In the genomic region with DNA sequence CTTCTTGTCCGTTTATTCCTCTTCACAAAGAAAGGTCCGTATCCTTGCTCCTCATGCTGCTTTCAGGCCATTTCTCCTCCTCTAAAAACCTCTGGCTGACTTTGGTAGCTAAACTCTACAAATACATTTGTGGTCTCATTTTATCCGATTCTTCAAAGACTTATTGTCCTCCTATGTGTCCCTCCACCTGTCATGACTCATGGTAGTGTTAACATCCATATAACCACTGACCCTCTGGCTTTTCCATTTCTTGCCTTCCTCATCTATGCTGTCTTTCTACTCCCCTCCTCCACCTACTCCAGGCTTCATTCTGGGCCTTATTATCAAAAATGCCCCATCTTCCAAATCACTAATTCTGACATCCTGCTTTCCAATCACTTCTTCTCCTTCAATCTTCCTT, we compare ENCODE assay signal across 27 cellular contexts. TPM values are rescaled to one million over a fixed set of nuclear protein-coding genes. Genes with fewer than 3 reads are reported as not detected.
"Had no signal": no experiment of that assay in that cellular context is flagged by ENCODE, and none has a peak within 500 bp of the region (broad histone marks: within the 10 kb centered on the region; RNA-seq: fewer than 3 reads in every experiment).

No MANE protein-coding gene starts in this region.

- H3K27ac Mint-ChIP-seq: activated CD4-positive, alpha-beta memory T cell treated with anti-CD3 and anti-CD28 coated beads, Interleukin-2, amount 10 ng/mL, durations not matched to agents 7 days and 5 days; activated CD4-positive, alpha-beta T cell treated with anti-CD3 and anti-CD28 coated beads, Interleukin-2, amount 10 ng/mL, durations not matched to agents 7 days and 5 days; activated naive CD4-positive, alpha-beta T cell treated with anti-CD3 and anti-CD28 coated beads, Interleukin-2, amount 50 U/mL, for 24 hours; activated naive CD8-positive, alpha-beta T cell treated with anti-CD3 and anti-CD28 coated beads, Interleukin-2, amount 50 U/mL, for 24 hours; activated T-helper 17 cell treated with anti-CD3 and anti-CD28 coated beads, Interleukin-2, amount 50 U/mL, for 72 hours; endodermal cell; naive thymus-derived CD8-positive, alpha-beta T cell; progenitor cell of endocrine pancreas; stimulated activated effector memory CD8-positive, alpha-beta T cell treated with anti-CD3 and anti-CD28 coated beads, Interleukin-12 subunit alpha, Interleukin-12 subunit beta, amount 100 ng/mL, for 72 hours; stimulated activated naive CD8-positive, alpha-beta T cell treated with anti-CD3 and anti-CD28 coated beads, Interleukin-15, Interleukin-2, amounts not matched to agents 100 ng/mL and 50 ng/mL, for 24 hours had no signal

- DNase-seq: activated CD4-positive, alpha-beta memory T cell treated with anti-CD3 and anti-CD28 coated beads, Interleukin-2, amount 10 ng/mL, durations not matched to agents 7 days and 5 days; activated CD4-positive, alpha-beta T cell treated with anti-CD3 and anti-CD28 coated beads for 1 hour; activated CD4-positive, alpha-beta T cell treated with anti-CD3 and anti-CD28 coated beads, Interleukin-2, amount 10 ng/mL, durations not matched to agents 7 days and 5 days; activated CD8-positive, alpha-beta memory T cell treated with anti-CD3 and anti-CD28 coated beads, Interleukin-2, amount 50 U/mL, for 48 hours; activated naive CD8-positive, alpha-beta T cell treated with anti-CD3 and anti-CD28 coated beads, Interleukin-2, amount 50 U/mL, for 24 hours; activated T-cell treated with anti-CD3 and anti-CD28 coated beads, Interleukin-2, amount 50 U/mL, for 4 hours; amygdala; caudate nucleus; endodermal cell; foreskin fibroblast; head of caudate nucleus; hippocampal formation; kidney; left colon; mammary epithelial cell; naive thymus-derived CD8-positive, alpha-beta T cell; retina; sigmoid colon; small intestine; stimulated activated CD4-positive, alpha-beta T cell treated with anti-CD3 and anti-CD28 coated beads, Interleukin-4, amount 100 ng/mL, for 24 hours; T-helper 2 cell had no signal

- H3K9me3 Mint-ChIP-seq: activated CD4-positive, alpha-beta memory T cell treated with anti-CD3 and anti-CD28 coated beads, Interleukin-2, amount 10 ng/mL, durations not matched to agents 7 days and 5 days; activated CD4-positive, alpha-beta T cell treated with anti-CD3 and anti-CD28 coated beads, Interleukin-2, amount 10 ng/mL, durations not matched to agents 7 days and 5 days; activated naive CD4-positive, alpha-beta T cell treated with anti-CD3 and anti-CD28 coated beads, Interleukin-2, amount 50 U/mL, for 24 hours; activated naive CD8-positive, alpha-beta T cell treated with anti-CD3 and anti-CD28 coated beads, Interleukin-2, amount 50 U/mL, for 24 hours; activated T-cell treated with anti-CD3 and anti-CD28 coated beads, Interleukin-2, amount 50 U/mL, for 4 hours; activated T-helper 17 cell treated with anti-CD3 and anti-CD28 coated beads, Interleukin-2, amount 50 U/mL, for 72 hours; endodermal cell; stimulated activated naive CD8-positive, alpha-beta T cell treated with anti-CD3 and anti-CD28 coated beads, Interleukin-15, Interleukin-2, amounts not matched to agents 100 ng/mL and 50 ng/mL, for 24 hours had no signal

- ATAC-seq: activated naive CD8-positive, alpha-beta T cell treated with anti-CD3 and anti-CD28 coated beads, Interleukin-2, amount 50 U/mL, for 24 hours; activated T-cell treated with anti-CD3 and anti-CD28 coated beads, Interleukin-2, amount 50 U/mL, for 4 hours; activated T-helper 17 cell treated with anti-CD3 and anti-CD28 coated beads, Interleukin-2, amount 50 U/mL, for 72 hours; esophagus mucosa; left colon; naive thymus-derived CD8-positive, alpha-beta T cell; stimulated activated effector memory CD8-positive, alpha-beta T cell treated with anti-CD3 and anti-CD28 coated beads, Interleukin-12 subunit alpha, Interleukin-12 subunit beta, amount 100 ng/mL, for 72 hours had no signal

- FAIRE-seq: kidney, small intestine had no signal

- H3K36me3 Mint-ChIP-seq: activated naive CD4-positive, alpha-beta T cell treated with anti-CD3 and anti-CD28 coated beads, Interleukin-2, amount 50 U/mL, for 24 hours; stimulated activated effector memory CD8-positive, alpha-beta T cell treated with anti-CD3 and anti-CD28 coated beads, Interleukin-12 subunit alpha, Interleukin-12 subunit beta, amount 100 ng/mL, for 72 hours had no signal

- H3K4me3 Mint-ChIP-seq: activated CD4-positive, alpha-beta memory T cell treated with anti-CD3 and anti-CD28 coated beads, Interleukin-2, amount 10 ng/mL, durations not matched to agents 7 days and 5 days; activated CD4-positive, alpha-beta T cell treated with anti-CD3 and anti-CD28 coated beads, Interleukin-2, amount 10 ng/mL, durations not matched to agents 7 days and 5 days; activated naive CD4-positive, alpha-beta T cell treated with anti-CD3 and anti-CD28 coated beads, Interleukin-2, amount 50 U/mL, for 24 hours; activated naive CD8-positive, alpha-beta T cell treated with anti-CD3 and anti-CD28 coated beads, Interleukin-2, amount 50 U/mL, for 24 hours; activated T-cell treated with anti-CD3 and anti-CD28 coated beads, Interleukin-2, amount 50 U/mL, for 4 hours; activated T-helper 17 cell treated with anti-CD3 and anti-CD28 coated beads, Interleukin-2, amount 50 U/mL, for 72 hours; endodermal cell; stimulated activated effector memory CD8-positive, alpha-beta T cell treated with anti-CD3 and anti-CD28 coated beads, Interleukin-12 subunit alpha, Interleukin-12 subunit beta, amount 100 ng/mL, for 72 hours; stimulated activated naive CD8-positive, alpha-beta T cell treated with anti-CD3 and anti-CD28 coated beads, Interleukin-15, Interleukin-2, amounts not matched to agents 100 ng/mL and 50 ng/mL, for 24 hours had no signal

RNA-seq across cellular contexts. Expression of a gene that starts 4.1 kb away (rescaled TPM):
- total RNA-seq: activated CD4-positive, alpha-beta T cell treated with anti-CD3 and anti-CD28 coated beads, Interleukin-2, amount 10 ng/mL, durations not matched to agents 7 days and 5 days; naive thymus-derived CD8-positive, alpha-beta T cell had no signal
